In the genomic region with DNA sequence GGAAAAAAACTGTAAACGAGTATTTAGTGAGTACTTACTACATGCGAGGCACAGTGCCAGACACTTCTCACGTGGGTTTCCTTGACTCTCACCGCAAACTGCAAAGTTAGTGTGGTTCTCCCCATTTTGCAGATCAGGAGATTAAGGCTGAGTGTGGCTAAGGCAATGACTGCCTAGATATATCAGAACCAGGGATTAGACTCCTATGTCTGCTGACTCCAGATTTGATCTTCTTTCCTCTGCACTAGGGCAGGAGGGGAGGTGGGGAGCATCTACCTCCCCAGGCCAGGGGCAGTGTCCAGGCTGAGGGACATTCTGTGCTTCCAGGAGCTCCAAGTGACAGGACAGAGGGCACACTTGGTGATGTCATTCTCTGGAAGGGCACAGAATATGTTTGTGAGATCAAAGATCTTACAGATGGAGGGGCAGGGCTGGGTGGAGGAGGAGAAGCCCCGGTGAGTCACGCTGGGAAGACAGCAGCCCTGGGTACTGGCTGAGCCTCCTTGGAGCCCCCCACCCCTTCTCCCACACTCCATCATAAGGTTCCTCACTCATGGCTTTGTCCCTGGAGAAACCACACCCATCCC, we compare ENCODE assay signal across 2 cellular contexts.
TF ChIP-seq lines count a peak whose summit lies in the region.

No MANE protein-coding gene starts in this region.

TF ChIP-seq in HEK293, 187 proteins besides CTCF, POLR2A, EP300 and RAD21 (continued from another document):
- TF ChIP-seq, protein P1, sequence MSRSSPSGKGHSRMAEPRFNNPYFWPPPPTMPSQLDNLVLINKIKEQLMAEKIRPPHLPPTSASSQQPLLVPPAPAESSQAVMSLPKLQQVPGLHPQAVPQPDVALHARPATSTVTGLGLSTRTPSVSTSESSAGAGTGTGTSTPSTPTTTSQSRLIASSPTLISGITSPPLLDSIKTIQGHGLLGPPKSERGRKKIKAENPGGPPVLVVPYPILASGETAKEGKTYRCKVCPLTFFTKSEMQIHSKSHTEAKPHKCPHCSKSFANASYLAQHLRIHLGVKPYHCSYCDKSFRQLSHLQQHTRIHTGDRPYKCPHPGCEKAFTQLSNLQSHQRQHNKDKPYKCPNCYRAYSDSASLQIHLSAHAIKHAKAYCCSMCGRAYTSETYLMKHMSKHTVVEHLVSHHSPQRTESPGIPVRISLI (tag by site-specific recombination; IDR thresholded peaks at IDR 0.05) = no peak

TF ChIP-seq in HepG2, 621 proteins besides CTCF, POLR2A, EP300 and RAD21 (continued from another document and continues in another):
- TF ChIP-seq, protein P2, sequence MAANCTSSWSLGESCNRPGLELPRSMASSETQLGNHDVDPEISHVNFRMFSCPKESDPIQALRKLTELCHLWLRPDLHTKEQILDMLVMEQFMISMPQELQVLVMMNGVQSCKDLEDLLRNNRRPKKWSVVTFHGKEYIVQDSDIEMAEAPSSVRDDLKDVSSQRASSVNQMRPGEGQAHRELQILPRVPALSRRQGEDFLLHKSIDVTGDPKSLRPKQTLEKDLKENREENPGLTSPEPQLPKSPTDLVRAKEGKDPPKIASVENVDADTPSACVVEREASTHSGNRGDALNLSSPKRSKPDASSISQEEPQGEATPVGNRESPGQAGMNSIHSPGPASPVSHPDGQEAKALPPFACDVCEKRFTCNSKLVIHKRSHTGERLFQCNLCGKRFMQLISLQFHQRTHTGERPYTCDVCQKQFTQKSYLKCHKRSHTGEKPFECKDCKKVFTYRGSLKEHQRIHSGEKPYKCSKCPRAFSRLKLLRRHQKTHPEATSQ (CRISPR knock-in tag; IDR thresholded peaks at IDR 0.05; ENCODE audit: borderline replicate concordance) = no peak
- TF ChIP-seq, protein P3, sequence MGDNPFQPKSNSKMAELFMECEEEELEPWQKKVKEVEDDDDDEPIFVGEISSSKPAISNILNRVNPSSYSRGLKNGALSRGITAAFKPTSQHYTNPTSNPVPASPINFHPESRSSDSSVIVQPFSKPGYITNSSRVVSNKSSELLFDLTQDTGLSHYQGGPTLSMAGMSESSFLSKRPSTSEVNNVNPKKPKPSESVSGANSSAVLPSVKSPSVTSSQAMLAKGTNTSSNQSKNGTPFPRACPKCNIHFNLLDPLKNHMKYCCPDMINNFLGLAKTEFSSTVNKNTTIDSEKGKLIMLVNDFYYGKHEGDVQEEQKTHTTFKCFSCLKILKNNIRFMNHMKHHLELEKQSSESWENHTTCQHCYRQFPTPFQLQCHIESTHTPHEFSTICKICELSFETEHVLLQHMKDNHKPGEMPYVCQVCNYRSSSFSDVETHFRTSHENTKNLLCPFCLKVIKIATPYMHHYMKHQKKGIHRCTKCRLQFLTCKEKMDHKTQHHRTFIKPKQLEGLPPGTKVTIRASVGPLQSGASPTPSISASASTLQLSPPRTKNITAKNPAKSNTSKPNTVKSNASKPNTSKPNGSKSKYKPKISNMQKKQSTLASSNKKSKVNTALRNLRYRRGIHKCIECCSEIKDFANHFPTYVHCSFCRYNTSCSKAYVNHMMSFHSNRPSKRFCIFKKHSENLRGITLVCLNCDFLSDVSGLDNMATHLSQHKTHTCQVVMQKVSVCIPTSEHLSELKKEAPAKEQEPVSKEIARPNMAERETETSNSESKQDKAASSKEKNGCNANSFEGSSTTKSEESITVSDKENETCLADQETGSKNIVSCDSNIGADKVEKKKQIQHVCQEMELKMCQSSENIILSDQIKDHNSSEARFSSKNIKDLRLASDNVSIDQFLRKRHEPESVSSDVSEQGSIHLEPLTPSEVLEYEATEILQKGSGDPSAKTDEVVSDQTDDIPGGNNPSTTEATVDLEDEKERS (CRISPR knock-in tag; IDR thresholded peaks at IDR 0.05) = no peak; the same call in 1 of the 2 replicates
- TF ChIP-seq NCOR1 (IDR thresholded peaks at IDR 0.05; ENCODE audit: borderline replicate concordance, low read length) (no peak; the same call in 1 of the 2 replicates), JDP2 (CRISPR knock-in tag; IDR thresholded peaks at IDR 0.05; ENCODE audit: borderline replicate concordance) (no peak), ZNF788 (CRISPR knock-in tag; IDR thresholded peaks at IDR 0.05; ENCODE audit: borderline replicate concordance) (no peak), ZNF430 (CRISPR knock-in tag; IDR thresholded peaks at IDR 0.05) (no peak), ZEB1 (IDR thresholded peaks at IDR 0.05; ENCODE audit: insufficient replicate concordance, low read depth) (no peak), AGO1 (IDR thresholded peaks at IDR 0.05; ENCODE audit: low read depth, low read length, poor library complexity, severe bottlenecking) (no peak), TCF7 (IDR thresholded peaks at IDR 0.05; ENCODE audit: low read depth) (no peak; the same call in 1 of the 2 replicates), ZNF615 (CRISPR knock-in tag; IDR thresholded peaks at IDR 0.05; ENCODE audit: borderline replicate concordance) (no peak), SKI (IDR thresholded peaks at IDR 0.05; ENCODE audit: partially characterized antibody) (no peak), PCBP2 (optimal IDR thresholded peaks at IDR 0.05; ENCODE audit: low read depth, low read length, poor library complexity, severe bottlenecking) (no peak), TCF7L2 (IDR thresholded peaks at IDR 0.05; ENCODE audit: low read depth, low read length) (no peak), PHB2 (IDR thresholded peaks at IDR 0.05; ENCODE audit: partially characterized antibody) (no peak), ZNF337 (CRISPR knock-in tag; IDR thresholded peaks at IDR 0.05; ENCODE audit: borderline replicate concordance, low read depth) (no peak), ZNF577 (CRISPR knock-in tag; IDR thresholded peaks at IDR 0.05; ENCODE audit: borderline replicate concordance, low read depth) (no peak), EED (CRISPR knock-in tag; IDR thresholded peaks at IDR 0.05) (no peak), HOXA3 (CRISPR knock-in tag; IDR thresholded peaks at IDR 0.05) (no peak; the same call in 1 of the 2 replicates), ZNF205 (CRISPR knock-in tag; IDR thresholded peaks at IDR 0.05) (peak; percentile 91; the same call in 1 of the 2 replicates), ZNF839 (CRISPR knock-in tag; IDR thresholded peaks at IDR 0.05; ENCODE audit: borderline replicate concordance) (no peak), IRX3 (CRISPR knock-in tag; IDR thresholded peaks at IDR 0.05; ENCODE audit: borderline replicate concordance, low read depth) (no peak; the same call in 1 of the 2 replicates), NR2F6 (IDR thresholded peaks at IDR 0.05) (peak; percentile 9), NR2F6 (CRISPR knock-in tag; IDR thresholded peaks at IDR 0.05) (no peak), ZNF850 (CRISPR knock-in tag; conservative IDR thresholded peaks at IDR 0.05) (no peak), FOSL1 (CRISPR knock-in tag; IDR thresholded peaks at IDR 0.05; ENCODE audit: borderline replicate concordance) (no peak), HNF4G (IDR thresholded peaks at IDR 0.05; ENCODE audit: borderline replicate concordance, low read depth, low read length) (no peak), HNF4G (CRISPR knock-in tag; IDR thresholded peaks at IDR 0.05; ENCODE audit: borderline replicate concordance, low read depth) (no peak; the same call in 1 of the 2 replicates), PITX1 (CRISPR knock-in tag; IDR thresholded peaks at IDR 0.05) (no peak), ZNF232 (CRISPR knock-in tag; IDR thresholded peaks at IDR 0.05; ENCODE audit: borderline replicate concordance) (no peak), ZNF747 (CRISPR knock-in tag; IDR thresholded peaks at IDR 0.05; ENCODE audit: borderline replicate concordance) (no peak), ZNF879 (CRISPR knock-in tag; IDR thresholded peaks at IDR 0.05) (no peak)
- TF ChIP-seq, protein P4, sequence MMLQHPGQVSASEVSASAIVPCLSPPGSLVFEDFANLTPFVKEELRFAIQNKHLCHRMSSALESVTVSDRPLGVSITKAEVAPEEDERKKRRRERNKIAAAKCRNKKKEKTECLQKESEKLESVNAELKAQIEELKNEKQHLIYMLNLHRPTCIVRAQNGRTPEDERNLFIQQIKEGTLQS (CRISPR knock-in tag; IDR thresholded peaks at IDR 0.05) = peak; percentile 83
- TF ChIP-seq, protein P5, sequence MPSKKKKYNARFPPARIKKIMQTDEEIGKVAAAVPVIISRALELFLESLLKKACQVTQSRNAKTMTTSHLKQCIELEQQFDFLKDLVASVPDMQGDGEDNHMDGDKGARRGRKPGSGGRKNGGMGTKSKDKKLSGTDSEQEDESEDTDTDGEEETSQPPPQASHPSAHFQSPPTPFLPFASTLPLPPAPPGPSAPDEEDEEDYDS (CRISPR knock-in tag; IDR thresholded peaks at IDR 0.05) = no peak
- TF ChIP-seq, protein P6, sequence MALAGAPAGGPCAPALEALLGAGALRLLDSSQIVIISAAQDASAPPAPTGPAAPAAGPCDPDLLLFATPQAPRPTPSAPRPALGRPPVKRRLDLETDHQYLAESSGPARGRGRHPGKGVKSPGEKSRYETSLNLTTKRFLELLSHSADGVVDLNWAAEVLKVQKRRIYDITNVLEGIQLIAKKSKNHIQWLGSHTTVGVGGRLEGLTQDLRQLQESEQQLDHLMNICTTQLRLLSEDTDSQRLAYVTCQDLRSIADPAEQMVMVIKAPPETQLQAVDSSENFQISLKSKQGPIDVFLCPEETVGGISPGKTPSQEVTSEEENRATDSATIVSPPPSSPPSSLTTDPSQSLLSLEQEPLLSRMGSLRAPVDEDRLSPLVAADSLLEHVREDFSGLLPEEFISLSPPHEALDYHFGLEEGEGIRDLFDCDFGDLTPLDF (CRISPR knock-in tag; IDR thresholded peaks at IDR 0.05) = no peak
- TF ChIP-seq, protein P7, sequence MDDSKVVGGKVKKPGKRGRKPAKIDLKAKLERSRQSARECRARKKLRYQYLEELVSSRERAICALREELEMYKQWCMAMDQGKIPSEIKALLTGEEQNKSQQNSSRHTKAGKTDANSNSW (CRISPR knock-in tag; IDR thresholded peaks at IDR 0.05; ENCODE audit: borderline replicate concordance) = no peak
- TF ChIP-seq, protein P8, sequence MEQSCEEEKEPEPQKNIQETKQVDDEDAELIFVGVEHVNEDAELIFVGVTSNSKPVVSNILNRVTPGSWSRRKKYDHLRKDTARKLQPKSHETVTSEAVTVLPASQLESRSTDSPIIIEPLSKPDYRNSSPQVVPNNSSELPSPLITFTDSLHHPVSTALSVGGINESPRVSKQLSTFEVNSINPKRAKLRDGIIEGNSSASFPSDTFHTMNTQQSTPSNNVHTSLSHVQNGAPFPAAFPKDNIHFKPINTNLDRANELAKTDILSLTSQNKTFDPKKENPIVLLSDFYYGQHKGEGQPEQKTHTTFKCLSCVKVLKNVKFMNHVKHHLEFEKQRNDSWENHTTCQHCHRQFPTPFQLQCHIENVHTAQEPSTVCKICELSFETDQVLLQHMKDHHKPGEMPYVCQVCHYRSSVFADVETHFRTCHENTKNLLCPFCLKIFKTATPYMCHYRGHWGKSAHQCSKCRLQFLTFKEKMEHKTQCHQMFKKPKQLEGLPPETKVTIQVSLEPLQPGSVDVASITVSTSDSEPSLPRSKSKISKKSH (CRISPR knock-in tag; IDR thresholded peaks at IDR 0.05; ENCODE audit: borderline replicate concordance) = no peak
- TF ChIP-seq, protein P9, sequence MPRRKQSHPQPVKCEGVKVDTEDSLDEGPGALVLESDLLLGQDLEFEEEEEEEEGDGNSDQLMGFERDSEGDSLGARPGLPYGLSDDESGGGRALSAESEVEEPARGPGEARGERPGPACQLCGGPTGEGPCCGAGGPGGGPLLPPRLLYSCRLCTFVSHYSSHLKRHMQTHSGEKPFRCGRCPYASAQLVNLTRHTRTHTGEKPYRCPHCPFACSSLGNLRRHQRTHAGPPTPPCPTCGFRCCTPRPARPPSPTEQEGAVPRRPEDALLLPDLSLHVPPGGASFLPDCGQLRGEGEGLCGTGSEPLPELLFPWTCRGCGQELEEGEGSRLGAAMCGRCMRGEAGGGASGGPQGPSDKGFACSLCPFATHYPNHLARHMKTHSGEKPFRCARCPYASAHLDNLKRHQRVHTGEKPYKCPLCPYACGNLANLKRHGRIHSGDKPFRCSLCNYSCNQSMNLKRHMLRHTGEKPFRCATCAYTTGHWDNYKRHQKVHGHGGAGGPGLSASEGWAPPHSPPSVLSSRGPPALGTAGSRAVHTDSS (CRISPR knock-in tag; conservative IDR thresholded peaks at IDR 0.05) = no peak
- TF ChIP-seq, protein P10, sequence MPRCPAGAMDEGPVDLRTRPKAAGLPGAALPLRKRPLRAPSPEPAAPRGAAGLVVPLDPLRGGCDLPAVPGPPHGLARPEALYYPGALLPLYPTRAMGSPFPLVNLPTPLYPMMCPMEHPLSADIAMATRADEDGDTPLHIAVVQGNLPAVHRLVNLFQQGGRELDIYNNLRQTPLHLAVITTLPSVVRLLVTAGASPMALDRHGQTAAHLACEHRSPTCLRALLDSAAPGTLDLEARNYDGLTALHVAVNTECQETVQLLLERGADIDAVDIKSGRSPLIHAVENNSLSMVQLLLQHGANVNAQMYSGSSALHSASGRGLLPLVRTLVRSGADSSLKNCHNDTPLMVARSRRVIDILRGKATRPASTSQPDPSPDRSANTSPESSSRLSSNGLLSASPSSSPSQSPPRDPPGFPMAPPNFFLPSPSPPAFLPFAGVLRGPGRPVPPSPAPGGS (CRISPR knock-in tag; IDR thresholded peaks at IDR 0.05) = no peak; the same call in 1 of the 2 replicates
- TF ChIP-seq, protein P11, sequence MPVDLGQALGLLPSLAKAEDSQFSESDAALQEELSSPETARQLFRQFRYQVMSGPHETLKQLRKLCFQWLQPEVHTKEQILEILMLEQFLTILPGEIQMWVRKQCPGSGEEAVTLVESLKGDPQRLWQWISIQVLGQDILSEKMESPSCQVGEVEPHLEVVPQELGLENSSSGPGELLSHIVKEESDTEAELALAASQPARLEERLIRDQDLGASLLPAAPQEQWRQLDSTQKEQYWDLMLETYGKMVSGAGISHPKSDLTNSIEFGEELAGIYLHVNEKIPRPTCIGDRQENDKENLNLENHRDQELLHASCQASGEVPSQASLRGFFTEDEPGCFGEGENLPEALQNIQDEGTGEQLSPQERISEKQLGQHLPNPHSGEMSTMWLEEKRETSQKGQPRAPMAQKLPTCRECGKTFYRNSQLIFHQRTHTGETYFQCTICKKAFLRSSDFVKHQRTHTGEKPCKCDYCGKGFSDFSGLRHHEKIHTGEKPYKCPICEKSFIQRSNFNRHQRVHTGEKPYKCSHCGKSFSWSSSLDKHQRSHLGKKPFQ (CRISPR knock-in tag; IDR thresholded peaks at IDR 0.05; ENCODE audit: insufficient replicate concordance) = peak; percentile 47
- TF ChIP-seq, protein P12, sequence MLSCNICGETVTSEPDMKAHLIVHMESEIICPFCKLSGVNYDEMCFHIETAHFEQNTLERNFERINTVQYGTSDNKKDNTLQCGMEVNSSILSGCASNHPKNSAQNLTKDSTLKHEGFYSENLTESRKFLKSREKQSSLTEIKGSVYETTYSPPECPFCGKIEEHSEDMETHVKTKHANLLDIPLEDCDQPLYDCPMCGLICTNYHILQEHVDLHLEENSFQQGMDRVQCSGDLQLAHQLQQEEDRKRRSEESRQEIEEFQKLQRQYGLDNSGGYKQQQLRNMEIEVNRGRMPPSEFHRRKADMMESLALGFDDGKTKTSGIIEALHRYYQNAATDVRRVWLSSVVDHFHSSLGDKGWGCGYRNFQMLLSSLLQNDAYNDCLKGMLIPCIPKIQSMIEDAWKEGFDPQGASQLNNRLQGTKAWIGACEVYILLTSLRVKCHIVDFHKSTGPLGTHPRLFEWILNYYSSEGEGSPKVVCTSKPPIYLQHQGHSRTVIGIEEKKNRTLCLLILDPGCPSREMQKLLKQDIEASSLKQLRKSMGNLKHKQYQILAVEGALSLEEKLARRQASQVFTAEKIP (CRISPR knock-in tag; IDR thresholded peaks at IDR 0.05; ENCODE audit: borderline replicate concordance) = no peak
- TF ChIP-seq, protein P13, sequence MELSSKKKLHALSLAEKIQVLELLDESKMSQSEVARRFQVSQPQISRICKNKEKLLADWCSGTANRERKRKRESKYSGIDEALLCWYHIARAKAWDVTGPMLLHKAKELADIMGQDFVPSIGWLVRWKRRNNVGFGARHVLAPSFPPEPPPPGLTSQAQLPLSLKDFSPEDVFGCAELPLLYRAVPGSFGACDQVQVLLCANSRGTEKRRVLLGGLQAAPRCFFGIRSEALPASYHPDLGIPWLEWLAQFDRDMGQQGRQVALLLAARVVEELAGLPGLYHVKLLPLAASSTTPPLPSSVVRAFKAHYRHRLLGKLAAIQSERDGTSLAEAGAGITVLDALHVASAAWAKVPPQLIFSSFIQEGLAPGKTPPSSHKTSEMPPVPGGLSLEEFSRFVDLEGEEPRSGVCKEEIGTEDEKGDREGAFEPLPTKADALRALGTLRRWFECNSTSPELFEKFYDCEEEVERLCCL (CRISPR knock-in tag; IDR thresholded peaks at IDR 0.05; ENCODE audit: borderline replicate concordance) = no peak
